ENCODE assay signal across 8 cellular contexts in the genomic region with DNA sequence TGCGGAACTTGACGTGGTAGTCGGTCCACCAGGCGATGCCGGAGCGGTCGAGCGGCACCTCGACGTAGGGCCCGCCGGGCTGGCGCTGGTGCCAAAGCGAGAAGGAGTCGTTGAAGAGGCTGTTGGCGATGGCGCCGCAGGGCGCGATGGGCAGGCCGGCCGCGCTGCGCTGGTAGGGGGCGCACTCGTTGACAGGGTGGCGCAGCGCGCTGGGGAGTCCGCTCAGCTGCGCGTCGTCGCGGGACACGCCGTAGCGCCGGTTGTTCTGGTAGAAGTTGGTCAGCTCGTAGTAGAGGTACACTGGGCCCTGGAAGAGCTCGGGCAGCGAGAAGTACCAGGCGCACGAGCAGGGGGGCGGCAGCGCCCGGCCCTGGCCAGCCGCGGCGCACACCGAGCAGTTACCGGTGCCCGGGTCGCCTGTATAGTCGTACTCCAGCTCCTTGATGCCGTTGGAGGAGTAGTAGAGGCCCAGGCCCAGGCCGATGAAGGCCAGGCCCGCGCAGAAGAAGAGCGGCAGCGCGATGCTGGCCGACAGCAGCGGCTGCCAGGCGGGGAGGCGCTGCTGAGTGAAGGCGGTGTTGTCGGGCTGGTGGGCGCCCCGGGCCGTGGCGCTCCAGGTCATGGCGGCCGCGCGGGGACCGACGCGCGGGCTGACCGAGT. TPM values are rescaled to one million over a fixed set of nuclear protein-coding genes. Genes with fewer than 3 reads are reported as not detected.
DNase-seq lines count a peak whose midpoint lies in the region; ATAC-seq and TF ChIP-seq lines count a peak whose summit lies in the region.

No MANE protein-coding gene starts in this region.

- H2AK5ac ChIP-seq in mesenchymal stem cell (ENCODE audit: low read length, severe bottlenecking): no peak overlapping the region

- no peaks in the 10 kb centered on the region for H3K79me1 ChIP-seq in mesenchymal stem cell (replicated peaks; ENCODE audit: low read length, poor library complexity, severe bottlenecking)

- 4% methylated on average over 80 of the region's 81 CpGs for WGBS in mesenchymal stem cell

- H3K27ac ChIP-seq in HUES6 (ENCODE audit: low read depth, low read length): no peak overlapping the region
- H3K27ac ChIP-seq in mesenchymal stem cell (ENCODE audit: low read length, poor library complexity, severe bottlenecking): no peak overlapping the region

- no peaks in the 10 kb centered on the region for H3K9me3 ChIP-seq in BE2C
- no peaks in the 10 kb centered on the region for H3K9me3 ChIP-seq in HUES6 (ENCODE audit: control insufficient read depth, insufficient read depth, low read depth, low read length)
- H3K9me3 ChIP-seq in mesenchymal stem cell (ENCODE audit: control insufficient read depth, low read length): no peaks in the 10 kb centered on the region

- ATAC-seq in GM21526 (IDR thresholded peaks at IDR 0.05; ENCODE audit: low FRiP score, unreplicated experiment): no peak
- ATAC-seq in GM19035 (IDR thresholded peaks at IDR 0.05; ENCODE audit: unreplicated experiment): no peak

- no peak overlapping the region for H3K18ac ChIP-seq in mesenchymal stem cell (ENCODE audit: low read depth in 1 of 2, low read length in 2 of 2)

- H3K9ac ChIP-seq in HUES6 (ENCODE audit: low read length): peak overlapping the region; percentile 59
- H3K9ac ChIP-seq in mesenchymal stem cell (ENCODE audit: low read length): peak overlapping the region; percentile 78

- H2BK15ac ChIP-seq in mesenchymal stem cell (ENCODE audit: low read depth, poor library complexity, severe bottlenecking): peak overlapping the region; percentile 48

- no peak overlapping the region for H4K91ac ChIP-seq in mesenchymal stem cell (ENCODE audit: low read length)

- H3K4me2 ChIP-seq in mesenchymal stem cell (ENCODE audit: low read length, poor library complexity, severe bottlenecking): peak overlapping the region; percentile 93

- peak overlapping the region in 1 of 2 experiments; percentile 34 for H3K23ac ChIP-seq in mesenchymal stem cell (ENCODE audit: low read length in 2 of 2)

- peak overlapping the region in 1 of 2 experiments; percentile 11 for H3K14ac ChIP-seq in mesenchymal stem cell (ENCODE audit: low read length in 2 of 2)

- H3K27me3 ChIP-seq in BE2C (peaks cover 36% of the 10 kb centered on the region), HUES6 (ENCODE audit: control insufficient read depth, insufficient read depth, low read length) (peaks cover 43% of the 10 kb centered on the region), mesenchymal stem cell (ENCODE audit: control insufficient read depth in 1 of 2, insufficient read depth in 1 of 2, low read length in 2 of 2) (peaks cover 0 to 14% of the 10 kb centered on the region in 2 experiments)

- DNase-seq in BE2C (peak; percentile 15), ecto neural progenitor cell (ENCODE audit: low spot score) (peak; percentile 74), mesenchymal stem cell (peak; percentile 18)
- peak; percentile 77 for DNase-seq in activated CD4-positive, alpha-beta T cell treated with anti-CD3 and anti-CD28 coated beads, Interleukin-2, amount 50 U/mL, for 4 hours
- DNase-seq in stimulated activated CD8-positive, alpha-beta memory T cell treated with anti-CD3 and anti-CD28 coated beads, Interleukin-12 subunit alpha, Interleukin-12 subunit beta, amount 100 ng/mL, for 24 hours (ENCODE audit: extremely low read depth): peak; percentile 47

- H2AFZ ChIP-seq in mesenchymal stem cell (ENCODE audit: low read depth, low read length): no peak overlapping the region

- H3K4ac ChIP-seq in mesenchymal stem cell (ENCODE audit: low read depth in 1 of 2, low read length in 2 of 2): no peak overlapping the region

- no peak overlapping the region for H2BK120ac ChIP-seq in mesenchymal stem cell (ENCODE audit: low read depth, low read length)

- no peaks in the 10 kb centered on the region for H3K4me1 ChIP-seq in BE2C
- H3K4me1 ChIP-seq in HUES6 (ENCODE audit: control insufficient read depth, insufficient read depth, low read length): no peaks in the 10 kb centered on the region; the same call in 1 of the 2 replicates
- peaks cover 11% of the 10 kb centered on the region for H3K4me1 ChIP-seq in mesenchymal stem cell (ENCODE audit: control insufficient read depth, insufficient read depth, low read depth, low read length)

- no peak for TF ChIP-seq CTCF in BE2C (IDR thresholded peaks at IDR 0.05; ENCODE audit: low read depth, low read length)

- no peaks in the 10 kb centered on the region for H3K36me3 ChIP-seq in BE2C
- H3K36me3 ChIP-seq in HUES6 (ENCODE audit: control insufficient read depth, insufficient read depth, low read length): no peaks in the 10 kb centered on the region
- peaks cover 0 to 8% of the 10 kb centered on the region in 2 experiments for H3K36me3 ChIP-seq in mesenchymal stem cell (ENCODE audit: control insufficient read depth in 1 of 2, insufficient read depth in 2 of 2, low read depth in 1 of 2, low read length in 2 of 2)

- H4K8ac ChIP-seq in mesenchymal stem cell (ENCODE audit: low read length): peak overlapping the region; percentile 13

- H2BK5ac ChIP-seq in mesenchymal stem cell (ENCODE audit: low read depth, low read length, poor library complexity, severe bottlenecking): no peak overlapping the region

- H2BK12ac ChIP-seq in mesenchymal stem cell (ENCODE audit: low read length in 2 of 2): no peak overlapping the region

- H3K4me3 ChIP-seq in BE2C (ENCODE audit: low read depth, low read length) (no peak overlapping the region), HUES6 (ENCODE audit: low read depth, low read length) (peak overlapping the region; percentile 62), mesenchymal stem cell (ENCODE audit: insufficient read depth in 1 of 2, low read depth in 1 of 2, low read length in 2 of 2) (peak overlapping the region; percentile 56 to 78)

RNA-seq across cellular contexts. Expression of a gene that starts 0.5 kb away (rescaled TPM):
- polyA plus RNA-seq in BE2C (2012; ENCODE audit: insufficient read depth, insufficient read length, low read depth): not detected
- polyA plus RNA-seq in mesenchymal stem cell (2013, experiment 1 of 2): not detected
- polyA plus RNA-seq in mesenchymal stem cell (2013, experiment 2 of 2): not detected

RNA-seq across cellular contexts. Expression of a gene that starts 40.7 kb away (rescaled TPM):
- polyA plus RNA-seq in BE2C (2012; ENCODE audit: insufficient read depth, insufficient read length, low read depth): 7.2 TPM
- polyA plus RNA-seq in mesenchymal stem cell (2013, experiment 1 of 2): 0.58 TPM
- 0.30 TPM for polyA plus RNA-seq in mesenchymal stem cell (2013, experiment 2 of 2)

Comparison
In these comparisons a context has a peak if more than half of its experiments do, and no peak if none do; other contexts are left out.
1. DNase-seq: peak in every context shown above with its lines; median percentile 77 in activated CD4-positive, alpha-beta T cell treated with anti-CD3 and anti-CD28 coated beads, Interleukin-2, amount 50 U/mL, for 4 hours; 74 in ecto neural progenitor cell; 47 in stimulated activated CD8-positive, alpha-beta memory T cell treated with anti-CD3 and anti-CD28 coated beads, Interleukin-12 subunit alpha, Interleukin-12 subunit beta, amount 100 ng/mL, for 24 hours; 18 in mesenchymal stem cell; 15 in BE2C.